ENCODE assay signal across 8 cellular contexts in the genomic region with DNA sequence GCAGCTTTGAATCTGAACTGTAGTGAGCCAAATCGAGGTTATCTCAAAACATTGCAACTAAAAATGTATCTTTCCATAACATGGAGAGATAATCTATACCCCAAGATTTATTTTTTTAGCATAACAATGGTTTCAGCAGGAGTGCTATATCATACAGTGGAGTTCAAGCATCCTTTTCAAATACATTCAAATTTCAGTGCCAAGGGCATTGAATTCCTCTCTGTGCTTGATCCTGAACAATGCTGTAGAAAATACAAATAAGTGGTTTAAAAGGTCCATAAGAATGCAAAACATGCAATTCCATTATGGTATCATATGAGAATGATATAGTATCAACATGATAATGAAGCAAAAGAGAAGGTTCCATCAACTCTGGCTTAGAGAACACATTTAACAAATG.
"Had no signal": no experiment of that assay in that cellular context is flagged by ENCODE, and none has a peak within 500 bp of the region (broad histone marks: within the 10 kb centered on the region; RNA-seq: fewer than 3 reads in every experiment).

No MANE protein-coding gene starts in this region.

- H3K4me3 ChIP-seq: GM12878 had no signal

- ATAC-seq: GM12878 had no signal

- DNase-seq: GDM1, GF-D8 had no signal

- FAIRE-seq: G401.6, GM12878, GM12891, GM12892, GM18507, GM19239 had no signal
